In genomic region chr11:125568970-125569912, GRCh38 we compare ENCODE assay signal across 1 cellular context.
TF ChIP-seq lines count a peak whose summit lies in the region.

EI24 (plus strand) TSS chr11:125569477; CDS start chr11:125572528, 3,051 bp downstream.

TF ChIP-seq in K562, 482 proteins besides CTCF, POLR2A, EP300 and RAD21 (continued from another document and continues in another):
- TF ChIP-seq KDM5B (IDR thresholded peaks at IDR 0.05; ENCODE audit: insufficient replicate concordance, low read depth, low read length) (peak; percentile 73), HDAC2 (IDR thresholded peaks at IDR 0.05) (peak; percentile 81), MGA (IDR thresholded peaks at IDR 0.05) (peak; percentile 76), RBM15 (IDR thresholded peaks at IDR 0.05; ENCODE audit: insufficient read depth, low read length) (no peak), ILF3 (IDR thresholded peaks at IDR 0.05; ENCODE audit: borderline replicate concordance) (peak; percentile 81; the same call in 1 of the 2 replicates), TBP (optimal IDR thresholded peaks at IDR 0.05; ENCODE audit: low read depth, low read length) (peak; percentile 57), COPS2 (conservative IDR thresholded peaks at IDR 0.05) (no peak), ETS2 (tag; IDR thresholded peaks at IDR 0.05; ENCODE audit: borderline replicate concordance, poor library complexity, severe bottlenecking) (no peak), BRD4 (IDR thresholded peaks at IDR 0.05) (no peak), POLR2H (tag; IDR thresholded peaks at IDR 0.05; ENCODE audit: low read depth) (no peak; the same call in 1 of the 2 replicates), RCOR1 (IDR thresholded peaks at IDR 0.05; ENCODE audit: borderline replicate concordance in 1 of 2, low read depth in 2 of 2, low read length in 2 of 2) (no peak; a peak in 1 of 4 replicates), GMEB1 (CRISPR knock-in tag; IDR thresholded peaks at IDR 0.05) (peak; percentile 80), DACH1 (IDR thresholded peaks at IDR 0.05; ENCODE audit: partially characterized antibody) (no peak), ZNF740 (CRISPR knock-in tag; IDR thresholded peaks at IDR 0.05) (0 out of 2 replicates have a peak, but pooled peaks have one; percentile 17), ZNF740 (tag; IDR thresholded peaks at IDR 0.05) (no peak), KHSRP (IDR thresholded peaks at IDR 0.05) (no peak), ZNF124 (CRISPR knock-in tag; IDR thresholded peaks at IDR 0.05) (no peak), GTF2F1 (IDR thresholded peaks at IDR 0.05; ENCODE audit: low read depth, low read length) (no peak), ZBTB11 (CRISPR knock-in tag; IDR thresholded peaks at IDR 0.05) (peak in 1 of 3 experiments; percentile 77; a peak in 1 of 6 replicates), ARID4B (CRISPR knock-in tag; IDR thresholded peaks at IDR 0.05) (peak; percentile 54; the same call in 1 of the 2 replicates), ZNF592 (IDR thresholded peaks at IDR 0.05) (peak; percentile 70; the same call in 1 of the 2 replicates), RBM25 (IDR thresholded peaks at IDR 0.05; ENCODE audit: low read depth, low read length, severe bottlenecking) (peak; percentile 29), CBX5 (IDR thresholded peaks at IDR 0.05; ENCODE audit: borderline replicate concordance, low read depth) (no peak), FOXJ2 (tag; IDR thresholded peaks at IDR 0.05) (no peak)
